Comparison of ENCODE assay signal across 17 cellular contexts in the genomic region with DNA sequence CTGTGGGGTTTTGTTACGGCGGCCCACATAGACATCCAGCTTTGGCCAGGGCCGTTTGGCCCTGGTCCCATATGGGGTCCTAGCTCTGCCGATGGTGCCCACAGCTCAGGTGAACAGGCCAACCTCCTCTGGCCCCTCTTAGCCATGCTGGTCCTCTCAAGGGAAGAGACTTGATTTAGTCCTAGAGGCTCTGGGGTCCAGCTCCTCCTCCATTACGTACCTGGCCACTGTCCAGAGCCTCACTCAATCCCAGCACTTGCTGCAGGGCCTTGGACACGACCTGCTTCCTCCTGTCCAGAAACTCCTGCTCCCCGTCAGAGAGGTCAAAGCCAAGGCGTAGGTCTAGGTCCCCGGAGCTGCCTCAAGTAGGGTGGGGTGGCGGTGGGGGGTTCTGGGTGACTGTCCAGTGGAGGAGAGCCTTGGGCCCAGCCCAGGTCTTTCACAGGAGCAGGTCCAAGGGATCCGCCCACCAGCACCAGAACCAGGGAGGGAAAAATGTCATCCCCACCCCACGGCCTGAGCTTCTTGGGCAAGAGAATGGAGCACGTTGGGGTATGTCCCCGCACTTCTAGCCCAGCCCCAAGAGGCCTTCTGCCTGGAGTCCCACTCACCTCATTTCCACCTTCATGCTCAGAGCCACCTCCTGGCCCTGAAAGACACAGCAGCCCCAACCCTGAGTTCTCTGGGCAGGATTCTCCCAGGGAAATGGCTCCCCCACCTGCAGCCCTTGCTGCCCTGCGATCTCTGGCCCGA. TPM values are rescaled to one million over a fixed set of nuclear protein-coding genes. Genes with fewer than 3 reads are reported as not detected.
"Had no signal": no experiment of that assay in that cellular context is flagged by ENCODE, and none has a peak within 500 bp of the region (broad histone marks: within the 10 kb centered on the region; RNA-seq: fewer than 3 reads in every experiment).

No MANE protein-coding gene starts in this region.

- H3K9me3 Mint-ChIP-seq: mesothelial cell of epicardium, naive B cell, T-cell had no signal

- H3K27me3 ChIP-seq: breast epithelium, neutrophil, right atrium auricular region, tibial nerve had no signal

- H3K9me3 ChIP-seq: breast epithelium, heart right ventricle, neutrophil, right atrium auricular region, tibial nerve had no signal

- H3K36me3 ChIP-seq: breast epithelium, heart right ventricle, neutrophil, right atrium auricular region, tibial nerve had no signal

- H3K27ac ChIP-seq: breast epithelium, heart right ventricle, neutrophil, tibial nerve had no signal

- ATAC-seq: T-cell had no signal

- H3K27ac Mint-ChIP-seq: naive B cell, T-cell had no signal

- H3K4me1 Mint-ChIP-seq: naive B cell, T-cell had no signal

- H3K4me1 ChIP-seq: breast epithelium had no signal

- H3K4me3 Mint-ChIP-seq: mesothelial cell of epicardium, naive B cell, T-cell had no signal

- DNase-seq: activated CD4-positive, alpha-beta T cell treated with anti-CD3 and anti-CD28 coated beads for 48 hours; activated T-cell treated with anti-CD3 and anti-CD28 coated beads for 4 hours; aorta; heart right ventricle; kidney glomerular epithelial cell; naive B cell; small intestine; T-cell had no signal

- H3K36me3 Mint-ChIP-seq: mesothelial cell of epicardium, naive B cell, T-cell had no signal

- H3K4me3 ChIP-seq: breast epithelium, heart right ventricle, right atrium auricular region, tibial nerve had no signal

RNA-seq across cellular contexts. Expression of gene PLA2G4F, which starts 6.8 kb away (rescaled TPM):
- total RNA-seq: activated CD8-positive, alpha-beta memory T cell treated with anti-CD3 and anti-CD28 coated beads for 36 hours; aorta; endothelial cell of umbilical vein; frontal cortex; liver; tibial nerve had no signal
- polyA plus RNA-seq: endothelial cell of umbilical vein, liver had no signal

RNA-seq across cellular contexts. Expression of gene PLA2G4D, which starts 55.3 kb away (rescaled TPM):
- total RNA-seq: activated CD8-positive, alpha-beta memory T cell treated with anti-CD3 and anti-CD28 coated beads for 36 hours; aorta; breast epithelium; endothelial cell of umbilical vein; heart right ventricle; liver; mesothelial cell of epicardium; right atrium auricular region; T-cell; tibial nerve had no signal
- polyA plus RNA-seq: aorta, endothelial cell of umbilical vein, heart right ventricle, liver had no signal
